18 cellular contexts compared by ENCODE assay signal in the genomic region with DNA sequence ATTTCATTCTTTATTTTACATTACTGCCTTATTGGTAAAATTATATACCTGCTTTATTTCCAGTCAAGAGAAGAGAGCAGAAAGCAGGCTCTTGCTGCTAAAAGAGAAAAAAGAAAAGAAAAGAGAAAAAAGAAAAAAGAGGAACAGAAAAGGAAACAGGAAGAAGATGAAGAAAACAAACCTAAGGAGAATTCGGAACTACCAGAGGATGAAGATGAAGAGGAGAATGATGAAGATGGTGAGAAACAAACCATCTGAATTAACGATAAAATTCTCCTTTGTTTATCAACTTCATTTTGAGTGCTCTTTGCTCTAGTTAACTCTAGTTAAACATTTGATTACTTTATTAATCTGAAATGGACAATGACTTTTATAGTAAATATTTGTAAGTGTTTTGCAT. TPM values are rescaled to one million over a fixed set of nuclear protein-coding genes. Genes with fewer than 3 reads are reported as not detected.
"Had no signal": no experiment of that assay in that cellular context is flagged by ENCODE, and none has a peak within 500 bp of the region (broad histone marks: within the 10 kb centered on the region; RNA-seq: fewer than 3 reads in every experiment).

No MANE protein-coding gene starts in this region.

- H3K9me3 Mint-ChIP-seq: activated CD8-positive, alpha-beta T cell treated with anti-CD3 and anti-CD28 coated beads for 36 hours; effector memory CD8-positive, alpha-beta T cell; stimulated activated naive CD8-positive, alpha-beta T cell treated with anti-CD3 and anti-CD28 coated beads, Interleukin-15, amount 100 ng/mL, for 72 hours; type B pancreatic cell had no signal

- DNase-seq: activated CD4-positive, CD25-positive, alpha-beta regulatory T cell treated with anti-CD3 and anti-CD28 coated beads, Interleukin-2, amount 50 U/mL, for 72 hours; activated CD8-positive, alpha-beta T cell treated with anti-CD3 and anti-CD28 coated beads for 36 hours; activated naive CD4-positive, alpha-beta T cell; dermis blood vessel endothelial cell; effector memory CD8-positive, alpha-beta T cell; head of caudate nucleus; kidney glomerular epithelial cell; mesendoderm; right lobe of liver; stimulated activated naive CD8-positive, alpha-beta T cell treated with anti-CD3 and anti-CD28 coated beads, Interleukin-15, amount 100 ng/mL, for 72 hours had no signal

- H3K27me3 Mint-ChIP-seq: activated CD8-positive, alpha-beta T cell treated with anti-CD3 and anti-CD28 coated beads for 36 hours; effector memory CD8-positive, alpha-beta T cell; stimulated activated naive CD8-positive, alpha-beta T cell treated with anti-CD3 and anti-CD28 coated beads, Interleukin-15, amount 100 ng/mL, for 72 hours; type B pancreatic cell had no signal

- H3K27ac Mint-ChIP-seq: activated CD8-positive, alpha-beta T cell treated with anti-CD3 and anti-CD28 coated beads for 36 hours; type B pancreatic cell had no signal

- H3K4me3 ChIP-seq: ascending aorta, prostate gland, right lobe of liver, smooth muscle cell had no signal

- H3K4me1 ChIP-seq: ascending aorta, prostate gland, right lobe of liver had no signal

- H3K4me1 Mint-ChIP-seq: stimulated activated naive CD8-positive, alpha-beta T cell treated with anti-CD3 and anti-CD28 coated beads, Interleukin-15, amount 100 ng/mL, for 72 hours had no signal

- H3K27ac ChIP-seq: ascending aorta, epithelial cell of prostate, prostate gland, right lobe of liver had no signal

- H3K9me3 ChIP-seq: ascending aorta, prostate gland, right lobe of liver had no signal

- H3K4me3 Mint-ChIP-seq: activated CD8-positive, alpha-beta T cell treated with anti-CD3 and anti-CD28 coated beads for 36 hours; effector memory CD8-positive, alpha-beta T cell; stimulated activated naive CD8-positive, alpha-beta T cell treated with anti-CD3 and anti-CD28 coated beads, Interleukin-15, amount 100 ng/mL, for 72 hours; type B pancreatic cell had no signal

- H3K27me3 ChIP-seq: ascending aorta, right lobe of liver had no signal

- ATAC-seq: activated CD8-positive, alpha-beta T cell treated with anti-CD3 and anti-CD28 coated beads for 36 hours; effector memory CD8-positive, alpha-beta T cell; right lobe of liver; stimulated activated naive CD8-positive, alpha-beta T cell treated with anti-CD3 and anti-CD28 coated beads, Interleukin-15, amount 100 ng/mL, for 72 hours had no signal

RNA-seq across cellular contexts. Expression of gene EIF4EBP3, which starts 23.5 kb away (rescaled TPM):
- total RNA-seq: cerebellum, frontal cortex, smooth muscle cell, temporal lobe had no signal
